In genomic region chr13:102002271-102002670, GRCh38 we compare ENCODE assay signal across 13 cellular contexts.
"Had no signal": no experiment of that assay in that cellular context is flagged by ENCODE, and none has a peak within 500 bp of the region (broad histone marks: within the 10 kb centered on the region; RNA-seq: fewer than 3 reads in every experiment).

No MANE protein-coding gene starts in this region.

- H3K4me1 ChIP-seq: neural progenitor cell, upper lobe of left lung had no signal

- H3K4me3 ChIP-seq: neural progenitor cell, upper lobe of left lung had no signal

- H3K9me3 ChIP-seq: upper lobe of left lung had no signal

- DNase-seq: activated B cell treated with CpG ODN at 0.5 μM for 24 hours; activated CD4-positive, alpha-beta T cell treated with anti-CD3 and anti-CD28 coated beads, Interleukin-2, amount 10 ng/mL, durations not matched to agents 24 days and 14 days; activated naive CD4-positive, alpha-beta T cell; dermis blood vessel endothelial cell; endodermal cell; erythroblast; foreskin fibroblast; glutamatergic neuron; stimulated activated naive CD4-positive, alpha-beta T cell treated with Interleukin-2 at 50 U/mL for 16 hours; T-helper 17 cell; upper lobe of left lung had no signal

- H3K36me3 ChIP-seq: neural progenitor cell, upper lobe of left lung had no signal

- H3K27ac ChIP-seq: neural progenitor cell, upper lobe of left lung had no signal

- H3K27me3 ChIP-seq: neural progenitor cell, upper lobe of left lung had no signal

- ATAC-seq: sciatic nerve, T-helper 17 cell had no signal

- H3K9ac ChIP-seq: neural progenitor cell had no signal
